Comparison of ENCODE assay signal across 1 cellular context in the genomic region with DNA sequence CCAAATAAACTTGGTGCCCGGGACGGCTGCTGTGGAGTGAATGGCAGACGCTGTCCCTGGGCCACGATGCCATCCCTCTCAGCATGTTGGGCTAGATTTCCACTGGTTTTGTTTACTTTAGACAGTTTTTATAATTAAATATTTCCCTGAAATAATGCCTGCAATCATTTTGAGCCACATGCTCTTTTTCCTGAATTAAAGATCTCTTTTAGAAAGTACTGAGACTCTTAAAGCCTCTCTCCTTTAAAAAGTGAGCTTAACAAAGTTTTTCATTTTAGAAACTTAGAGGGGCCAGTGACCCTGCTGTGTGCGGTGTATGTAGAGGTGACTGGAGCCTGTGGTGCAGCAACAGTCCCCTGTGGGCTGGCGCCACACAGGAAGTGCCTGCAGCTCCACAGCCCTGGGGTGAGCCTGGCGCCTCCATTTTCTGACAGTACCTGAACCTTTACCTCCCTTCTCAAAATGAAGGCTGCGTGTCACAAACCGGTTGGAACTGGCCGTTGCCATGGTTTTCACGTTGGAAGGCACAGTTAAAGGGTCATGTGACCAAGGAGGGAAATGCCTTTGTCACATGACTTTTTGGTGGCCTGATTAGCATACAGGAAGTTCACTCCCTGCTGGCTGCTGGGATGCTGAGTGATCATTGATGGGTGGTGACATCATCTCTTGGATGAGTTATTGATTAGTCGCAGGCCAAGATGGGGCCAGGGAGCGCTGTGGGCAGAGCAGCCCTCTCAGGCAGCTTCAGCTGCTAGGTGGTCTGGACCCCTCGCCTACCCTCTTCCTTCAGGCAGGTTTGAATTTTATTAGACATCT.
TF ChIP-seq lines count a peak whose summit lies in the region.

No MANE protein-coding gene starts in this region.

TF ChIP-seq in SK-N-SH, 30 proteins besides CTCF, POLR2A, EP300 and RAD21:
- TF ChIP-seq FOXJ3 (CRISPR knock-in tag; IDR thresholded peaks at IDR 0.05): no peak
- TF ChIP-seq, protein P1, sequence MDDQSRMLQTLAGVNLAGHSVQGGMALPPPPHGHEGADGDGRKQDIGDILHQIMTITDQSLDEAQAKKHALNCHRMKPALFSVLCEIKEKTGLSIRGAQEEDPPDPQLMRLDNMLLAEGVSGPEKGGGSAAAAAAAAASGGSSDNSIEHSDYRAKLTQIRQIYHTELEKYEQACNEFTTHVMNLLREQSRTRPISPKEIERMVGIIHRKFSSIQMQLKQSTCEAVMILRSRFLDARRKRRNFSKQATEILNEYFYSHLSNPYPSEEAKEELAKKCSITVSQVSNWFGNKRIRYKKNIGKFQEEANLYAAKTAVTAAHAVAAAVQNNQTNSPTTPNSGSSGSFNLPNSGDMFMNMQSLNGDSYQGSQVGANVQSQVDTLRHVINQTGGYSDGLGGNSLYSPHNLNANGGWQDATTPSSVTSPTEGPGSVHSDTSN (IDR thresholded peaks at IDR 0.05): peak; percentile 64; the same call in 1 of the 2 replicates
- TF ChIP-seq SIN3A (IDR thresholded peaks at IDR 0.05; ENCODE audit: borderline replicate concordance, low read depth, low read length): peak; percentile 65; the same call in 1 of the 2 replicates
- no peak for TF ChIP-seq GATA2 (CRISPR knock-in tag; IDR thresholded peaks at IDR 0.05)
- TF ChIP-seq POLR2AphosphoS5 (IDR thresholded peaks at IDR 0.05; ENCODE audit: low read depth, low read length): 0 out of 2 replicates have a peak, but pooled peaks have one; percentile 41
- peak; percentile 46; the same call in 1 of the 2 replicates for TF ChIP-seq ELF1 (IDR thresholded peaks at IDR 0.05)
- peak; percentile 74; the same call in 1 of the 2 replicates for TF ChIP-seq TAF1 (IDR thresholded peaks at IDR 0.05; ENCODE audit: borderline replicate concordance, low read depth, low read length)
- TF ChIP-seq TEAD4 (IDR thresholded peaks at IDR 0.05; ENCODE audit: borderline replicate concordance, insufficient read depth): peak; percentile 78
- TF ChIP-seq MXI1 (IDR thresholded peaks at IDR 0.05; ENCODE audit: low read depth, low read length): peak; percentile 51; the same call in 1 of the 2 replicates
- TF ChIP-seq TCF12 (IDR thresholded peaks at IDR 0.05): peak; percentile 8; the same call in 1 of the 2 replicates
- no peak for TF ChIP-seq RXRA (IDR thresholded peaks at IDR 0.05; ENCODE audit: borderline replicate concordance, low read depth)
- TF ChIP-seq, protein P2, sequence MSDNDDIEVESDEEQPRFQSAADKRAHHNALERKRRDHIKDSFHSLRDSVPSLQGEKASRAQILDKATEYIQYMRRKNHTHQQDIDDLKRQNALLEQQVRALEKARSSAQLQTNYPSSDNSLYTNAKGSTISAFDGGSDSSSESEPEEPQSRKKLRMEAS (IDR thresholded peaks at IDR 0.05; ENCODE audit: low read depth): peak; percentile 55; the same call in 1 of the 2 replicates
- peak; percentile 92 for TF ChIP-seq YY1 (IDR thresholded peaks at IDR 0.05; ENCODE audit: low read depth)
- TF ChIP-seq, protein P3, sequence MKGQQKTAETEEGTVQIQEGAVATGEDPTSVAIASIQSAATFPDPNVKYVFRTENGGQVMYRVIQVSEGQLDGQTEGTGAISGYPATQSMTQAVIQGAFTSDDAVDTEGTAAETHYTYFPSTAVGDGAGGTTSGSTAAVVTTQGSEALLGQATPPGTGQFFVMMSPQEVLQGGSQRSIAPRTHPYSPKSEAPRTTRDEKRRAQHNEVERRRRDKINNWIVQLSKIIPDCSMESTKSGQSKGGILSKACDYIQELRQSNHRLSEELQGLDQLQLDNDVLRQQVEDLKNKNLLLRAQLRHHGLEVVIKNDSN (IDR thresholded peaks at IDR 0.05; ENCODE audit: borderline replicate concordance, low read depth): peak; percentile 95
- TF ChIP-seq RCOR1 (IDR thresholded peaks at IDR 0.05; ENCODE audit: low read length): no peak
- no peak for TF ChIP-seq RFX5 (IDR thresholded peaks at IDR 0.05; ENCODE audit: low read length)
- TF ChIP-seq, protein P4, sequence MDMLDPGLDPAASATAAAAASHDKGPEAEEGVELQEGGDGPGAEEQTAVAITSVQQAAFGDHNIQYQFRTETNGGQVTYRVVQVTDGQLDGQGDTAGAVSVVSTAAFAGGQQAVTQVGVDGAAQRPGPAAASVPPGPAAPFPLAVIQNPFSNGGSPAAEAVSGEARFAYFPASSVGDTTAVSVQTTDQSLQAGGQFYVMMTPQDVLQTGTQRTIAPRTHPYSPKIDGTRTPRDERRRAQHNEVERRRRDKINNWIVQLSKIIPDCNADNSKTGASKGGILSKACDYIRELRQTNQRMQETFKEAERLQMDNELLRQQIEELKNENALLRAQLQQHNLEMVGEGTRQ (IDR thresholded peaks at IDR 0.05; ENCODE audit: borderline replicate concordance, low read depth, low read length): peak; percentile 85
- TF ChIP-seq, protein P5, sequence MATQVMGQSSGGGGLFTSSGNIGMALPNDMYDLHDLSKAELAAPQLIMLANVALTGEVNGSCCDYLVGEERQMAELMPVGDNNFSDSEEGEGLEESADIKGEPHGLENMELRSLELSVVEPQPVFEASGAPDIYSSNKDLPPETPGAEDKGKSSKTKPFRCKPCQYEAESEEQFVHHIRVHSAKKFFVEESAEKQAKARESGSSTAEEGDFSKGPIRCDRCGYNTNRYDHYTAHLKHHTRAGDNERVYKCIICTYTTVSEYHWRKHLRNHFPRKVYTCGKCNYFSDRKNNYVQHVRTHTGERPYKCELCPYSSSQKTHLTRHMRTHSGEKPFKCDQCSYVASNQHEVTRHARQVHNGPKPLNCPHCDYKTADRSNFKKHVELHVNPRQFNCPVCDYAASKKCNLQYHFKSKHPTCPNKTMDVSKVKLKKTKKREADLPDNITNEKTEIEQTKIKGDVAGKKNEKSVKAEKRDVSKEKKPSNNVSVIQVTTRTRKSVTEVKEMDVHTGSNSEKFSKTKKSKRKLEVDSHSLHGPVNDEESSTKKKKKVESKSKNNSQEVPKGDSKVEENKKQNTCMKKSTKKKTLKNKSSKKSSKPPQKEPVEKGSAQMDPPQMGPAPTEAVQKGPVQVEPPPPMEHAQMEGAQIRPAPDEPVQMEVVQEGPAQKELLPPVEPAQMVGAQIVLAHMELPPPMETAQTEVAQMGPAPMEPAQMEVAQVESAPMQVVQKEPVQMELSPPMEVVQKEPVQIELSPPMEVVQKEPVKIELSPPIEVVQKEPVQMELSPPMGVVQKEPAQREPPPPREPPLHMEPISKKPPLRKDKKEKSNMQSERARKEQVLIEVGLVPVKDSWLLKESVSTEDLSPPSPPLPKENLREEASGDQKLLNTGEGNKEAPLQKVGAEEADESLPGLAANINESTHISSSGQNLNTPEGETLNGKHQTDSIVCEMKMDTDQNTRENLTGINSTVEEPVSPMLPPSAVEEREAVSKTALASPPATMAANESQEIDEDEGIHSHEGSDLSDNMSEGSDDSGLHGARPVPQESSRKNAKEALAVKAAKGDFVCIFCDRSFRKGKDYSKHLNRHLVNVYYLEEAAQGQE (IDR thresholded peaks at IDR 0.05; ENCODE audit: low read depth, low read length): no peak
- peak; percentile 59 for TF ChIP-seq GABPA (IDR thresholded peaks at IDR 0.05; ENCODE audit: low read depth)
- TF ChIP-seq FOSL2 (IDR thresholded peaks at IDR 0.05; ENCODE audit: borderline replicate concordance, low read depth): no peak; the same call in 1 of the 2 replicates
